11 cellular contexts compared by ENCODE assay signal in the genomic region with DNA sequence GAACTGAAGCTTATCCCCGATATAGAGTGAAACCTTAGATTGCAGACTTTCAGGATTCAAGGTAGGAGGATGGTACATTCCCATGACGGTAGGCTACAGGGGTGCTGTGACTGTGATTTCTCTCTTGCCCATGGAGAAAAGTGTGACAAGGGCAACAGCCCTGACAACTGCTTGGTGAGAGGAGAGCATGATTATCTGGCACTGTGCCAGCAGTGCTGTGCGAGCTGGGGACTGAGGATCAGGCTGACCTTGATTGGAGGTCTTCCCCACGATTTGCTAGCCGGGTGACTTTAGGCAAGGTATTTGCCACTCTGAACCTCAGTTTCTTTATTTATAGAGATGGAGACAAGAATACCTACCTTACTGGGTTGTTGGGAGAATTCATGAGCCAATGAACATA.
DNase-seq lines count a peak whose midpoint lies in the region; ATAC-seq and TF ChIP-seq lines count a peak whose summit lies in the region.
"Had no signal": no experiment of that assay in that cellular context is flagged by ENCODE, and none has a peak within 500 bp of the region (broad histone marks: within the 10 kb centered on the region; RNA-seq: fewer than 3 reads in every experiment).

No MANE protein-coding gene starts in this region.

- peaks cover 51% of the 10 kb centered on the region for H3K4me1 Mint-ChIP-seq in CD4-positive, alpha-beta T cell (ENCODE audit: low read depth)
- peaks cover 37% of the 10 kb centered on the region for H3K4me1 Mint-ChIP-seq in activated naive CD4-positive, alpha-beta T cell treated with anti-CD3 and anti-CD28 coated beads, Interleukin-2, amount 10 ng/mL, durations not matched to agents 7 days and 5 days
- H3K4me1 Mint-ChIP-seq in MCF 10A (ENCODE audit: insufficient read depth, unreplicated experiment): peaks cover 57% of the 10 kb centered on the region

- H3K27me3 ChIP-seq in CD4-positive, alpha-beta T cell (ENCODE audit: control insufficient read depth, insufficient read depth, low read length): no peaks in the 10 kb centered on the region
- H3K27me3 ChIP-seq: body of pancreas had no signal

- H3K27ac ChIP-seq in CD4-positive, alpha-beta T cell (ENCODE audit: low read depth, low read length): no peak overlapping the region
- H3K27ac ChIP-seq: body of pancreas had no signal

- DNase-seq in Ammon's horn (ENCODE audit: low spot score) (peak; percentile 21), NCI-H69 (lab: John Stamatoyannopoulos, UW) (peak; percentile 70), left ventricle myocardium superior (peak; percentile 68), MCF 10A (ENCODE audit: unreplicated experiment) (no peak)
- DNase-seq in CD4-positive, alpha-beta T cell: no peak
- DNase-seq in activated naive CD4-positive, alpha-beta T cell treated with anti-CD3 and anti-CD28 coated beads, Interleukin-2, amount 10 ng/mL, durations not matched to agents 7 days and 5 days: no peak
- DNase-seq: Caco-2, SW 1271 had no signal

- BruUV-seq in MCF 10A (replicated peaks; lab: Mats Ljungman, UMichigan): no TSS peak

- TF ChIP-seq CTCF in CD4-positive, alpha-beta T cell (IDR thresholded peaks at IDR 0.05): no peak
- TF ChIP-seq CTCF in MCF 10A (IDR thresholded peaks at IDR 0.05; ENCODE audit: unreplicated experiment): no peak

- intact Hi-C loops in CD4-positive, alpha-beta T cell (cut with DNase I, micrococcal nuclease): loop anchor here in 1 of 2 experiments (10.0 kb wide), 1 partner anchor 138 kb away; no protein-coding TSS in a partner anchor
- intact Hi-C loops in left ventricle myocardium superior (cut with micrococcal nuclease): no loop called here
- intact Hi-C loops in MCF 10A (cut with micrococcal nuclease): no loop called here

- H3K27ac Mint-ChIP-seq in CD4-positive, alpha-beta T cell: peak overlapping the region; percentile 73
- no peak overlapping the region for H3K27ac Mint-ChIP-seq in activated naive CD4-positive, alpha-beta T cell treated with anti-CD3 and anti-CD28 coated beads, Interleukin-2, amount 10 ng/mL, durations not matched to agents 7 days and 5 days
- no peak overlapping the region for H3K27ac Mint-ChIP-seq in MCF 10A (ENCODE audit: low read depth, unreplicated experiment)
- H3K27ac Mint-ChIP-seq: activated T-helper 1 cell treated with anti-CD3 and anti-CD28 coated beads, Interleukin-12 subunit alpha, Interleukin-12 subunit beta, Interleukin-2, Interleukin-4 antibody, amounts not matched to agents 30 ng/mL and 10 ng/mL and 1 ng/mL, durations not matched to agents 14 hours and 24 hours and 36 hours had no signal

- ATAC-seq in CD4-positive, alpha-beta T cell (ENCODE audit: poor library complexity): no peak
- ATAC-seq in left ventricle myocardium superior: peak; percentile 89
- ATAC-seq in GM21786 (IDR thresholded peaks at IDR 0.05; ENCODE audit: unreplicated experiment): no peak
- ATAC-seq: body of pancreas had no signal

- H3K4me3 Mint-ChIP-seq in CD4-positive, alpha-beta T cell: no peak overlapping the region
- no peak overlapping the region for H3K4me3 Mint-ChIP-seq in activated naive CD4-positive, alpha-beta T cell treated with anti-CD3 and anti-CD28 coated beads, Interleukin-2, amount 10 ng/mL, durations not matched to agents 7 days and 5 days
- no peak overlapping the region for H3K4me3 Mint-ChIP-seq in MCF 10A (ENCODE audit: unreplicated experiment)
- H3K4me3 Mint-ChIP-seq: activated T-helper 1 cell treated with anti-CD3 and anti-CD28 coated beads, Interleukin-12 subunit alpha, Interleukin-12 subunit beta, Interleukin-2, Interleukin-4 antibody, amounts not matched to agents 30 ng/mL and 10 ng/mL and 1 ng/mL, durations not matched to agents 14 hours and 24 hours and 36 hours had no signal

- POLR2A ChIA-PET in CD4-positive, alpha-beta T cell (lab: Charles Lee): interaction anchor here (1.9 kb wide), 1 partner anchor 231 kb away, joined by 26 read pairs; a partner anchor contains a TSS
- POLR2A ChIA-PET in MCF 10A (lab: Yijun Ruan, JAX): interaction anchor here (1.7 to 2.4 kb wide), 4 partner anchors 11 to 223 kb away, joined by 5 to 24 read pairs (median 14); no protein-coding TSS in a partner anchor

- CTCF ChIA-PET in CD4-positive, alpha-beta T cell (lab: Charles Lee): no interaction called here
- CTCF ChIA-PET in activated naive CD4-positive, alpha-beta T cell treated with anti-CD3 and anti-CD28 coated beads, Interleukin-2, amount 10 ng/mL, durations not matched to agents 7 days and 5 days (lab: Charles Lee): interaction anchor here (1.2 kb wide), 1 partner anchor 21 kb away, joined by 3 read pairs; no protein-coding TSS in a partner anchor
- CTCF ChIA-PET in MCF 10A (lab: Yijun Ruan, JAX): interaction anchor here (1.2 kb wide), 1 partner anchor 297 kb away, joined by 3 read pairs; no protein-coding TSS in a partner anchor

- no peaks in the 10 kb centered on the region for H3K36me3 Mint-ChIP-seq in CD4-positive, alpha-beta T cell (ENCODE audit: low read depth)
- peaks cover 3% of the 10 kb centered on the region for H3K36me3 Mint-ChIP-seq in activated naive CD4-positive, alpha-beta T cell treated with anti-CD3 and anti-CD28 coated beads, Interleukin-2, amount 10 ng/mL, durations not matched to agents 7 days and 5 days
- H3K36me3 Mint-ChIP-seq in MCF 10A (ENCODE audit: insufficient read depth, unreplicated experiment): no peaks in the 10 kb centered on the region

- no peaks in the 10 kb centered on the region for H3K27me3 Mint-ChIP-seq in CD4-positive, alpha-beta T cell
- peaks cover 16% of the 10 kb centered on the region for H3K27me3 Mint-ChIP-seq in activated naive CD4-positive, alpha-beta T cell treated with anti-CD3 and anti-CD28 coated beads, Interleukin-2, amount 10 ng/mL, durations not matched to agents 7 days and 5 days
- no peaks in the 10 kb centered on the region for H3K27me3 Mint-ChIP-seq in MCF 10A (ENCODE audit: insufficient read depth, unreplicated experiment)

- no peaks in the 10 kb centered on the region for H3K9me3 ChIP-seq in CD4-positive, alpha-beta T cell (ENCODE audit: control insufficient read depth, low read length)
- H3K9me3 ChIP-seq: body of pancreas, Caco-2 had no signal

- H3K9me3 Mint-ChIP-seq in CD4-positive, alpha-beta T cell: no peaks in the 10 kb centered on the region
- H3K9me3 Mint-ChIP-seq in activated naive CD4-positive, alpha-beta T cell treated with anti-CD3 and anti-CD28 coated beads, Interleukin-2, amount 10 ng/mL, durations not matched to agents 7 days and 5 days: no peaks in the 10 kb centered on the region
- no peaks in the 10 kb centered on the region for H3K9me3 Mint-ChIP-seq in MCF 10A (ENCODE audit: unreplicated experiment)
- H3K9me3 Mint-ChIP-seq: activated T-helper 1 cell treated with anti-CD3 and anti-CD28 coated beads, Interleukin-12 subunit alpha, Interleukin-12 subunit beta, Interleukin-2, Interleukin-4 antibody, amounts not matched to agents 30 ng/mL and 10 ng/mL and 1 ng/mL, durations not matched to agents 14 hours and 24 hours and 36 hours had no signal

Comparison
In these comparisons a context has a peak if more than half of its experiments do, and no peak if none do; other contexts are left out.
1. DNase-seq: peak in Ammon's horn (single experiment), NCI-H69 (single experiment) and left ventricle myocardium superior (single experiment); none in CD4-positive, alpha-beta T cell (0 of 10), activated naive CD4-positive, alpha-beta T cell treated with anti-CD3 and anti-CD28 coated beads, Interleukin-2, amount 10 ng/mL, durations not matched to agents 7 days and 5 days (single experiment) and MCF 10A (single experiment).